ENCODE assay signal across 19 cellular contexts in the genomic region with DNA sequence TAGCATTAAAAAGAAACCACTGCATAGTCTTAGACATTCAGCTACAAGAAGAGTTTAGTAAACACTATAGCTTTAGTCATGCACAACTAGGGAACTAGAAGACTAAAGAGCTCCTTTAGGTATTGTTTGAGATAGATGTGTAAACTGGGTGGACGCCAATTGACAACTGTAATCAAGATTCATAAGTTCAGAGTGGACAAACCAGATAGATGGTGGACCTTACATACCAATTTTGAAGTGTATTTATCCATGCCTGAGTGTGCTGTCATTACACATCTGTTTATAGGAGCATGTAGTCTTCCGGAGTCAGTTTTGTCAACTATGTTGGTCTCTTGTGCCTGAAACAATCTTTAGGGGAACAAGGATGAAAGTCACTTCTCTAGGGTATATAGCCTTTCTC.
A peak's percentile ranks its signal among the peaks of the same experiment; 100 is the strongest.
DNase-seq lines count a peak whose midpoint lies in the region; ATAC-seq and TF ChIP-seq lines count a peak whose summit lies in the region.
"Had no signal": no experiment of that assay in that cellular context is flagged by ENCODE, and none has a peak within 500 bp of the region (broad histone marks: within the 10 kb centered on the region; RNA-seq: fewer than 3 reads in every experiment).

No MANE protein-coding gene starts in this region.

- no peak overlapping the region for H4K5ac ChIP-seq in IMR-90 (ENCODE audit: low read depth, low read length)

- no peak overlapping the region for H2BK15ac ChIP-seq in IMR-90 (ENCODE audit: low read depth, low read length)

- no peak overlapping the region for H2BK20ac ChIP-seq in IMR-90 (ENCODE audit: low read depth, low read length)

- H4K8ac ChIP-seq in IMR-90 (ENCODE audit: low read depth in 2 of 2, low read length in 2 of 2) = no peak overlapping the region

- H3K4me1 ChIP-seq in IMR-90 (ENCODE audit: control insufficient read depth, insufficient read depth, low read length) = no peaks in the 10 kb centered on the region
- H3K4me1 ChIP-seq in smooth muscle cell (ENCODE audit: low read depth) = no peaks in the 10 kb centered on the region
- H3K4me1 ChIP-seq: A549 had no signal

- H2BK5ac ChIP-seq in IMR-90 (ENCODE audit: low read depth, low read length, poor library complexity, severe bottlenecking) = no peak overlapping the region

- TF ChIP-seq CTCF in IMR-90 (conservative IDR thresholded peaks at IDR 0.05; ENCODE audit: low read depth, low read length) = no peak
- no peak for TF ChIP-seq CTCF in smooth muscle cell (IDR thresholded peaks at IDR 0.05; ENCODE audit: borderline replicate concordance, insufficient read depth, poor library complexity, severe bottlenecking)

- WGBS in IMR-90 (ENCODE audit: extremely low coverage in 2 of 2, insufficient read length in 1 of 2), 2 experiments = no CpG with 5 or more reads among the region's 2 CpGs
- 93% methylated on average over 2 of the region's 2 CpGs for WGBS in smooth muscle cell (ENCODE audit: low lambda C conversion rate)

- no peaks in the 10 kb centered on the region for H3K79me2 ChIP-seq in smooth muscle cell (ENCODE audit: low read depth)

- H4K91ac ChIP-seq in IMR-90 (ENCODE audit: insufficient read depth, low read depth, low read length) = no peak overlapping the region

- H3K27ac ChIP-seq in IMR-90 (ENCODE audit: insufficient read depth, low read length) (no peak overlapping the region), smooth muscle cell (ENCODE audit: low read depth) (no peak overlapping the region)
- H3K27ac ChIP-seq: A549, GM23248 had no signal

- no peak overlapping the region for H3K14ac ChIP-seq in IMR-90 (replicated peaks; ENCODE audit: low read depth, low read length)

- TF ChIP-seq POLR2A in IMR-90 (IDR thresholded peaks at IDR 0.05; ENCODE audit: low read depth, low read length) = no peak

- ATAC-seq in IMR-90 (ENCODE audit: low read depth) (peak; percentile 37; the same call in 1 of the 2 replicates), HG03175 (IDR thresholded peaks at IDR 0.05; ENCODE audit: unreplicated experiment) (no peak)
- ATAC-seq: A549, GM12878, HCT116 had no signal

- intact Hi-C loops in IMR-90 (cut with micrococcal nuclease) = no loop called here

- H3K27me3 ChIP-seq in IMR-90 (ENCODE audit: control insufficient read depth, insufficient read depth, low read length) (no peaks in the 10 kb centered on the region), smooth muscle cell (ENCODE audit: low read depth) (no peaks in the 10 kb centered on the region)

- H3K23ac ChIP-seq in IMR-90 (ENCODE audit: low read depth, low read length) = no peak overlapping the region

- no peak overlapping the region for H3K4me3 ChIP-seq in IMR-90 (ENCODE audit: insufficient read depth, low read depth, low read length)
- no peak overlapping the region for H3K4me3 ChIP-seq in smooth muscle cell
- H3K4me3 ChIP-seq: A549, GM12878, GM23248 had no signal

- no peak overlapping the region for H2AFZ ChIP-seq in IMR-90 (replicated peaks; ENCODE audit: low read length, poor library complexity)
- H2AFZ ChIP-seq in smooth muscle cell (ENCODE audit: low read depth) = peak overlapping the region; percentile 62
- H2AFZ ChIP-seq: GM23248 had no signal

- DNase-seq in NCI-H510A treated with DMSO at 0.1 percent for 48 hours (lab: John Stamatoyannopoulos, UW) (peak; percentile 20), NCI-H510A (lab: John Stamatoyannopoulos, UW) (no peak), IMR-90 (no peak), smooth muscle cell (lab: John Stamatoyannopoulos, UW; ENCODE audit: unreplicated experiment) (no peak), AG08396 (ENCODE audit: low spot score) (no peak)
- DNase-seq: 8988T; ACHN; C1 segment of cervical spinal cord; Calu3; CD4-positive, alpha-beta memory T cell; COR-L47; EL; GDM1; GM23248; H9 had no signal

- POLR2A ChIA-PET in IMR-90 (lab: Charles Lee; ENCODE audit: unreplicated experiment) = no interaction called here

- no peaks in the 10 kb centered on the region for H3F3A ChIP-seq in smooth muscle cell (ENCODE audit: low read depth)

- H3K36me3 ChIP-seq in IMR-90 (ENCODE audit: control insufficient read depth, insufficient read depth, low read length) = no peaks in the 10 kb centered on the region
- no peaks in the 10 kb centered on the region for H3K36me3 ChIP-seq in smooth muscle cell (ENCODE audit: low read depth)

- H3K9me1 ChIP-seq in IMR-90 (ENCODE audit: insufficient read depth, low read length) = no peaks in the 10 kb centered on the region

- CTCF ChIA-PET in IMR-90 (lab: Yijun Ruan, JAX) = no interaction called here

- dilution Hi-C loops in IMR-90 (cut with HindIII; ENCODE audit: low sequenced_read_pairs, unreplicated experiment) = no loop called here

- H3K4me2 ChIP-seq in IMR-90 (ENCODE audit: low read depth, low read length) = no peak overlapping the region
- H3K4me2 ChIP-seq in smooth muscle cell = no peak overlapping the region
- H3K4me2 ChIP-seq: A549 had no signal

- H4K20me1 ChIP-seq in IMR-90 (ENCODE audit: insufficient read depth, low read length) (no peaks in the 10 kb centered on the region), smooth muscle cell (ENCODE audit: low read depth) (no peaks in the 10 kb centered on the region)

- no peak overlapping the region for H3K56ac ChIP-seq in IMR-90 (ENCODE audit: extremely low read depth, insufficient read depth, low read length)

- TF ChIP-seq RAD21 in IMR-90 (IDR thresholded peaks at IDR 0.05; ENCODE audit: low read length) = no peak

- no peak overlapping the region for H2AK5ac ChIP-seq in IMR-90 (ENCODE audit: low read depth, low read length)

- no peaks in the 10 kb centered on the region for H3K79me1 ChIP-seq in IMR-90 (ENCODE audit: low read depth in 1 of 2, low read length in 2 of 2)

- no peak overlapping the region for H2AK9ac ChIP-seq in IMR-90 (replicated peaks; ENCODE audit: low read depth, low read length, poor library complexity)

- H3K18ac ChIP-seq in IMR-90 (ENCODE audit: low read depth, low read length) = no peak overlapping the region

- H3K9ac ChIP-seq in IMR-90 (ENCODE audit: low read depth, low read length) (no peak overlapping the region), smooth muscle cell (ENCODE audit: low read depth) (no peak overlapping the region)
- H3K9ac ChIP-seq: GM23248 had no signal

- no peak overlapping the region for H2BK120ac ChIP-seq in IMR-90 (ENCODE audit: low read depth, low read length)

- no peak overlapping the region for H3K4ac ChIP-seq in IMR-90 (ENCODE audit: low read depth, low read length)

- no TSS peak for BruUV-seq in IMR-90 (replicated peaks; lab: Mats Ljungman, UMichigan)

- H3K9me3 ChIP-seq in IMR-90 (ENCODE audit: control insufficient read depth, insufficient read depth, low read length) (no peaks in the 10 kb centered on the region; the same call in 1 of the 2 replicates), smooth muscle cell (replicated peaks; ENCODE audit: low read depth) (no peaks in the 10 kb centered on the region)
- H3K9me3 ChIP-seq: A549 had no signal

- in situ Hi-C loops in IMR-90 (cut with MboI; ENCODE audit: low sequenced_read_pairs) = no loop called here

TF ChIP-seq in IMR-90, 13 proteins besides CTCF, POLR2A, EP300 and RAD21:
- TF ChIP-seq FOS (IDR thresholded peaks at IDR 0.05; ENCODE audit: low read depth, low read length) (no peak), MXI1 (IDR thresholded peaks at IDR 0.05; ENCODE audit: borderline replicate concordance, low read depth, low read length) (no peak), MAZ (IDR thresholded peaks at IDR 0.05; ENCODE audit: borderline replicate concordance, low read depth, low read length) (no peak), BHLHE40 (IDR thresholded peaks at IDR 0.05; ENCODE audit: low read depth, low read length) (no peak), CEBPB (IDR thresholded peaks at IDR 0.05; ENCODE audit: low read depth, low read length) (no peak), MAFK (IDR thresholded peaks at IDR 0.05; ENCODE audit: low read depth, low read length) (no peak), RCOR1 (IDR thresholded peaks at IDR 0.05; ENCODE audit: insufficient replicate concordance, low read length) (no peak), NFE2L2 (IDR thresholded peaks at IDR 0.05; ENCODE audit: low read depth, low read length) (no peak), RFX5 (IDR thresholded peaks at IDR 0.05; ENCODE audit: low read depth, low read length) (no peak), CHD1 (IDR thresholded peaks at IDR 0.05; ENCODE audit: low read depth, low read length) (no peak), SMC3 (IDR thresholded peaks at IDR 0.05; ENCODE audit: low read depth, low read length) (no peak)
- TF ChIP-seq, protein P1, sequence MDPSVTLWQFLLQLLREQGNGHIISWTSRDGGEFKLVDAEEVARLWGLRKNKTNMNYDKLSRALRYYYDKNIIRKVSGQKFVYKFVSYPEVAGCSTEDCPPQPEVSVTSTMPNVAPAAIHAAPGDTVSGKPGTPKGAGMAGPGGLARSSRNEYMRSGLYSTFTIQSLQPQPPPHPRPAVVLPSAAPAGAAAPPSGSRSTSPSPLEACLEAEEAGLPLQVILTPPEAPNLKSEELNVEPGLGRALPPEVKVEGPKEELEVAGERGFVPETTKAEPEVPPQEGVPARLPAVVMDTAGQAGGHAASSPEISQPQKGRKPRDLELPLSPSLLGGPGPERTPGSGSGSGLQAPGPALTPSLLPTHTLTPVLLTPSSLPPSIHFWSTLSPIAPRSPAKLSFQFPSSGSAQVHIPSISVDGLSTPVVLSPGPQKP (IDR thresholded peaks at IDR 0.05; ENCODE audit: borderline replicate concordance, low read depth, low read length) = no peak
- TF ChIP-seq, protein P2, sequence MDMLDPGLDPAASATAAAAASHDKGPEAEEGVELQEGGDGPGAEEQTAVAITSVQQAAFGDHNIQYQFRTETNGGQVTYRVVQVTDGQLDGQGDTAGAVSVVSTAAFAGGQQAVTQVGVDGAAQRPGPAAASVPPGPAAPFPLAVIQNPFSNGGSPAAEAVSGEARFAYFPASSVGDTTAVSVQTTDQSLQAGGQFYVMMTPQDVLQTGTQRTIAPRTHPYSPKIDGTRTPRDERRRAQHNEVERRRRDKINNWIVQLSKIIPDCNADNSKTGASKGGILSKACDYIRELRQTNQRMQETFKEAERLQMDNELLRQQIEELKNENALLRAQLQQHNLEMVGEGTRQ (IDR thresholded peaks at IDR 0.05; ENCODE audit: low read depth, low read length) = no peak
